In the genomic region with DNA sequence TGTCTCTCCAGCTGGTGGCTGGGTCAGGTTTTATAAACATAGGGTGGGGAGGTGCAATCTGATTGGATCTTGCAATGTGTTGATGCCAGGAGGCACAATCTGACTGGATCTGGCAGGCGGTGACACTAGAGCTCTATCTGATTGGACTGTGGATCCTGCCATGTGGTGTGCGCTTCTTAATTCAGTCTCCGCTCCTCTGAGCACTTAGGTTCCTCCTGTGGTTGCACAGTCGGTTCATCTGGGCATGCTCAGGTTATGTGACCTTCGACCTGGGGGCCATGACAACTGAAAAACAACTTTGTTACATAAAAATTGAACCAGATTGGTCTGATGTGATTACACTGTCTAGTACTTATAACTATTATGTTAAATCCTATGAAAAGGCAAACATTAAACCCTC, we compare ENCODE assay signal across 19 cellular contexts.
DNase-seq lines count a peak whose midpoint lies in the region; ATAC-seq and TF ChIP-seq lines count a peak whose summit lies in the region.
"Had no signal": no experiment of that assay in that cellular context is flagged by ENCODE, and none has a peak within 500 bp of the region (broad histone marks: within the 10 kb centered on the region; RNA-seq: fewer than 3 reads in every experiment).

No MANE protein-coding gene starts in this region.

- ATAC-seq in DND-41 (ENCODE audit: insufficient read depth, low read depth) (0 out of 3 replicates have a peak, but pooled peaks have one; percentile 33), T-helper 17 cell (no peak), right lobe of liver (peak; percentile 62 to 93 (median 90)), GM18907 (IDR thresholded peaks at IDR 0.05; ENCODE audit: unreplicated experiment) (no peak)
- ATAC-seq in natural killer cell treated with Interleukin-12 subunit alpha and Interleukin-12 subunit beta and Interleukin-15 and Interleukin-18, amount 100 ng/mL, for 72 hours: no peak

- no peaks in the 10 kb centered on the region for H3K36me3 ChIP-seq in A673 (ENCODE audit: insufficient read depth, low read length, poor library complexity, severe bottlenecking)
- no peaks in the 10 kb centered on the region for H3K36me3 ChIP-seq in DND-41 (ENCODE audit: insufficient read depth, low read length)
- no peaks in the 10 kb centered on the region for H3K36me3 ChIP-seq in right lobe of liver

- TF ChIP-seq CTCF in A673 (conservative IDR thresholded peaks at IDR 0.05; ENCODE audit: low read depth, low read length) (no peak), DND-41 (IDR thresholded peaks at IDR 0.05; ENCODE audit: borderline replicate concordance, extremely low read depth, low read length, poor library complexity, severe bottlenecking) (no peak), right lobe of liver (IDR thresholded peaks at IDR 0.05) (no peak)

- H4K20me1 ChIP-seq in DND-41 (ENCODE audit: insufficient read depth, low read length): no peaks in the 10 kb centered on the region

- H3K36me3 Mint-ChIP-seq in T-helper 17 cell (ENCODE audit: low read depth): no peaks in the 10 kb centered on the region
- H3K36me3 Mint-ChIP-seq in natural killer cell treated with Interleukin-12 subunit alpha and Interleukin-12 subunit beta and Interleukin-15 and Interleukin-18, amount 100 ng/mL, for 72 hours: no peaks in the 10 kb centered on the region

- no peak overlapping the region for H3K9ac ChIP-seq in DND-41 (ENCODE audit: low read depth, low read length)
- H3K9ac ChIP-seq: KMS-11 had no signal

- H3K4me1 ChIP-seq in A673 (ENCODE audit: insufficient read depth, low read length, poor library complexity, severe bottlenecking) (no peaks in the 10 kb centered on the region), DND-41 (ENCODE audit: insufficient read depth, low read length) (no peaks in the 10 kb centered on the region), right lobe of liver (peaks cover 0 to 43% (median 20%) of the 10 kb centered on the region in 4 donors)

- no peak overlapping the region for H3K4me3 ChIP-seq in A673 (ENCODE audit: low read depth, low read length, poor library complexity, severe bottlenecking)
- no peak overlapping the region for H3K4me3 ChIP-seq in DND-41 (ENCODE audit: low read depth in 1 of 2, low read length in 2 of 2)
- no peak overlapping the region for H3K4me3 ChIP-seq in right lobe of liver
- H3K4me3 ChIP-seq: A549, SK-N-MC had no signal

- no peak overlapping the region for H3K4me2 ChIP-seq in DND-41 (ENCODE audit: insufficient read depth, low read length)
- H3K4me2 ChIP-seq: A549, KMS-11 had no signal

- H3K4me1 Mint-ChIP-seq in T-helper 17 cell: peaks cover 4% of the 10 kb centered on the region
- peaks cover 0 to 4% of the 10 kb centered on the region in 2 donors for H3K4me1 Mint-ChIP-seq in natural killer cell treated with Interleukin-12 subunit alpha and Interleukin-12 subunit beta and Interleukin-15 and Interleukin-18, amount 100 ng/mL, for 72 hours (ENCODE audit: low read depth in 2 of 2)
- H3K4me1 Mint-ChIP-seq: CD8-positive, alpha-beta memory T cell had no signal

- CTCF ChIA-PET in A673 (lab: Charles Lee): no interaction called here

- 61% methylated on average over 2 of the region's 5 CpGs for WGBS in right lobe of liver (ENCODE audit: insufficient coverage, low coverage, low lambda C conversion rate, missing lambda C conversion rate)

- H3K9me3 Mint-ChIP-seq in natural killer cell treated with Interleukin-12 subunit alpha and Interleukin-12 subunit beta and Interleukin-15 and Interleukin-18, amount 100 ng/mL, for 72 hours: no peaks in the 10 kb centered on the region
- H3K9me3 Mint-ChIP-seq: CD8-positive, alpha-beta memory T cell had no signal

- peaks cover 18% of the 10 kb centered on the region for H3K27me3 Mint-ChIP-seq in T-helper 17 cell
- H3K27me3 Mint-ChIP-seq in natural killer cell treated with Interleukin-12 subunit alpha and Interleukin-12 subunit beta and Interleukin-15 and Interleukin-18, amount 100 ng/mL, for 72 hours: peaks cover 5 to 14% of the 10 kb centered on the region in 2 donors

- BruUV-seq in A673 (replicated peaks; lab: Mats Ljungman, UMichigan): no TSS peak

- no peak overlapping the region for H2AFZ ChIP-seq in DND-41 (ENCODE audit: low read depth, low read length)

- TF ChIP-seq POLR2A in right lobe of liver (IDR thresholded peaks at IDR 0.05): no peak

- H3K27ac ChIP-seq in A673 (ENCODE audit: low read depth, low read length, poor library complexity, severe bottlenecking): no peak overlapping the region
- H3K27ac ChIP-seq in DND-41 (ENCODE audit: low read length): no peak overlapping the region
- H3K27ac ChIP-seq in right lobe of liver: peak overlapping the region in 2 of 3 donors; percentile 45 to 56
- H3K27ac ChIP-seq: A549, KMS-11, SK-N-MC had no signal

- DNase-seq in A673 (ENCODE audit: low spot score) (peak; percentile 14), DND-41 (peak; percentile 10), T-helper 17 cell (no peak), right lobe of liver (peak; percentile 37 to 84 (median 83)), iPS-NIHi7 (ENCODE audit: extremely low spot score) (no peak)
- DNase-seq in natural killer cell treated with Interleukin-12 subunit alpha and Interleukin-12 subunit beta and Interleukin-15 and Interleukin-18, amount 100 ng/mL, for 72 hours (ENCODE audit: low spot score): no peak
- DNase-seq: C1 segment of cervical spinal cord; CD8-positive, alpha-beta memory T cell; DMS79 treated with DMSO at 0.1 percent for 48 hours; NCI-H1417; NCI-H187; NCI-H2107; NCI-H526 treated with DMSO at 0.1 percent for 48 hours; OCI-M1; Right ventricle myocardium superior had no signal

- POLR2A ChIA-PET in A673 (lab: Charles Lee; ENCODE audit: low non-redundant PET): no interaction called here

- no peaks in the 10 kb centered on the region for H3K79me2 ChIP-seq in DND-41 (ENCODE audit: insufficient read depth, low read length)

- H3K4me3 Mint-ChIP-seq in T-helper 17 cell: no peak overlapping the region
- H3K4me3 Mint-ChIP-seq in natural killer cell treated with Interleukin-12 subunit alpha and Interleukin-12 subunit beta and Interleukin-15 and Interleukin-18, amount 100 ng/mL, for 72 hours: no peak overlapping the region
- H3K4me3 Mint-ChIP-seq: CD8-positive, alpha-beta memory T cell had no signal

- H3K9me3 ChIP-seq in A673 (ENCODE audit: low read depth, low read length, poor library complexity, severe bottlenecking) (no peaks in the 10 kb centered on the region), DND-41 (ENCODE audit: insufficient read depth, low read length, severe bottlenecking) (no peaks in the 10 kb centered on the region), T-helper 17 cell (ENCODE audit: control insufficient read depth, low read length, poor library complexity, severe bottlenecking) (no peaks in the 10 kb centered on the region), right lobe of liver (no peaks in the 10 kb centered on the region)
- H3K9me3 ChIP-seq: A549 had no signal

- H3K27me3 ChIP-seq in A673 (replicated peaks; ENCODE audit: insufficient read depth, low read depth, low read length, poor library complexity) (no peaks in the 10 kb centered on the region), DND-41 (ENCODE audit: insufficient read depth, low read length, poor library complexity) (no peaks in the 10 kb centered on the region), right lobe of liver (no peaks in the 10 kb centered on the region)

- peak overlapping the region; percentile 22 for H3K27ac Mint-ChIP-seq in T-helper 17 cell
- H3K27ac Mint-ChIP-seq in natural killer cell treated with Interleukin-12 subunit alpha and Interleukin-12 subunit beta and Interleukin-15 and Interleukin-18, amount 100 ng/mL, for 72 hours: peak overlapping the region in 1 of 2 donors; percentile 45
- H3K27ac Mint-ChIP-seq: CD8-positive, alpha-beta memory T cell had no signal

- intact Hi-C loops in A673 (cut with micrococcal nuclease; ENCODE audit: unreplicated experiment): no loop called here
- intact Hi-C loops in right lobe of liver (cut with DNase I): no loop called here

Comparison
In these comparisons a context has a peak if more than half of its experiments do, and no peak if none do; other contexts are left out.
1. DNase-seq: peak in A673 (single experiment), DND-41 (single experiment) and right lobe of liver (3 of 3); none in T-helper 17 cell (0 of 3), natural killer cell treated with Interleukin-12 subunit alpha and Interleukin-12 subunit beta and Interleukin-15 and Interleukin-18, amount 100 ng/mL, for 72 hours (single experiment) and iPS-NIHi7 (single experiment).
2. H3K27ac ChIP-seq: peak in right lobe of liver (2 of 3); none in A673 (single experiment) and DND-41 (single experiment).
3. ATAC-seq: peak in DND-41 (single experiment) and right lobe of liver (4 of 4); none in T-helper 17 cell (single experiment), natural killer cell treated with Interleukin-12 subunit alpha and Interleukin-12 subunit beta and Interleukin-15 and Interleukin-18, amount 100 ng/mL, for 72 hours (0 of 2) and GM18907 (single experiment).